ENCODE assay signal across 7 cellular contexts in genomic region chr9:91422832-91423711, GRCh38. TPM values are rescaled to one million over a fixed set of nuclear protein-coding genes. Genes with fewer than 3 reads are reported as not detected.
DNase-seq lines count a peak whose midpoint lies in the region; ATAC-seq, FAIRE-seq and TF ChIP-seq lines count a peak whose summit lies in the region.

No MANE protein-coding gene starts in this region.

- DNase-seq in GM12891 (ENCODE audit: insufficient read length, low spot score) = peak; percentile 46
- DNase-seq in HFFc6 = peak; percentile 63
- peak; percentile 72 for DNase-seq in NB4 (ENCODE audit: low read depth)
- DNase-seq in activated CD4-positive, alpha-beta T cell treated with anti-CD3 and anti-CD28 coated beads for 1 hour = peak; percentile 37
- DNase-seq in left colon = peak; percentile 68 to 71
- peak; percentile 27 to 36 for DNase-seq in stimulated activated CD4-positive, alpha-beta T cell treated with anti-CD3 and anti-CD28 coated beads, Interleukin-1b, Interleukin-23, amount 100 ng/mL, for 4 hours (ENCODE audit: low read depth in 2 of 2)

- H3K9me3 Mint-ChIP-seq in HFFc6 = no peaks in the 10 kb centered on the region

- H3K4me1 Mint-ChIP-seq in HFFc6 (ENCODE audit: low read depth) = peaks cover 65% of the 10 kb centered on the region

- intact Hi-C loops in left colon (cut with DNase I, micrococcal nuclease) = no loop called here

- H3K4me3 ChIP-seq in NB4 (ENCODE audit: low read depth, low read length) = peak overlapping the region; percentile 88

- H3K27me3 Mint-ChIP-seq in HFFc6 (ENCODE audit: insufficient read depth) = peaks cover 3% of the 10 kb centered on the region; the same call in 1 of the 2 replicates

- H3K4me3 Mint-ChIP-seq in HFFc6 = peak overlapping the region; percentile 96

- peak overlapping the region; percentile 90 for H3K27ac ChIP-seq in cingulate gyrus (ENCODE audit: low read depth, low read length)

- ATAC-seq in left colon = peak; percentile 32

- peak; percentile 72 for FAIRE-seq in GM12891 (lab: Jason Lieb, UNC)

- no peaks in the 10 kb centered on the region for H3K36me3 Mint-ChIP-seq in HFFc6 (ENCODE audit: low read depth)

- TF ChIP-seq CTCF in HFFc6 (IDR thresholded peaks at IDR 0.05) = peak; percentile 47
- TF ChIP-seq CTCF in NB4 (IDR thresholded peaks at IDR 0.05; ENCODE audit: low read depth, low read length) = peak; percentile 18

- H3K27ac Mint-ChIP-seq in HFFc6 = peak overlapping the region; percentile 95

- TF ChIP-seq POLR2A in GM12891 (IDR thresholded peaks at IDR 0.05; ENCODE audit: low read depth, low read length) (no peak), NB4 (IDR thresholded peaks at IDR 0.05; ENCODE audit: extremely low read depth, insufficient read length) (no peak)

TF ChIP-seq in GM12891, 5 proteins besides CTCF, POLR2A, EP300 and RAD21:
- TF ChIP-seq POLR2AphosphoS5 (IDR thresholded peaks at IDR 0.05; ENCODE audit: low read depth, low read length) = no peak
- TF ChIP-seq POU2F2 (IDR thresholded peaks at IDR 0.05; ENCODE audit: low read depth, low read length) = no peak
- TF ChIP-seq SPI1 (IDR thresholded peaks at IDR 0.05; ENCODE audit: low read depth, low read length) = no peak
- no peak for TF ChIP-seq PAX5 (IDR thresholded peaks at IDR 0.05; ENCODE audit: insufficient read depth, low read length, severe bottlenecking)
- TF ChIP-seq TAF1 (IDR thresholded peaks at IDR 0.05; ENCODE audit: low read depth, low read length) = no peak
TF ChIP-seq in GM12891: peak in this region for 0.

RNA-seq across cellular contexts. Expression of gene NFIL3, which starts 0.6 kb away (rescaled TPM):
- 2.5 TPM for polyA plus RNA-seq in GM12891 (2012; ENCODE audit: low read depth, missing spikeins)
- total RNA-seq in HFFc6 (2021; fragmentation: NEBNext Ultra II Directional; extraction: Animal tissue kit (Norgen Biotek cat#: 25700)) = 10 to 100 TPM; 11.8 to 18.5 (median 17.4) TPM
- 10 to 100 TPM; 13.7 to 23.5 TPM for total RNA-seq in left colon

Comparison
In these comparisons a context has a peak if more than half of its experiments do, and no peak if none do; other contexts are left out.
1. Peak in every context shown above with its lines: DNase-seq, ATAC-seq, H3K4me3 ChIP-seq and H3K27ac ChIP-seq.